In genomic region chr1:120131611-120132399, GRCh38 we compare ENCODE assay signal across 8 cellular contexts. TPM values are rescaled to one million over a fixed set of nuclear protein-coding genes. Genes with fewer than 3 reads are reported as not detected.
DNase-seq lines count a peak whose midpoint lies in the region; ATAC-seq and TF ChIP-seq lines count a peak whose summit lies in the region.
"Not testable (repeated sequence)": the region's sequence is repeated elsewhere in the genome, so short reads cannot be mapped to it uniquely, and the experiment has no call there.

No MANE protein-coding gene starts in this region.

- H3K4me1 Mint-ChIP-seq in neural progenitor cell = not testable (repeated sequence)

- not testable (repeated sequence) for H3K27ac Mint-ChIP-seq in neural progenitor cell

- 28 to 29% methylated on average over 4 to 6 of the region's 10 CpGs for WGBS in body of pancreas, 2 donors
- 15 to 25% methylated on average over 1 to 7 of the region's 10 CpGs for WGBS in transverse colon (ENCODE audit: low coverage in 1 of 2), 2 donors

- intact Hi-C loops in body of pancreas (cut with DNase I); left ventricle myocardium inferior (cut with micrococcal nuclease); transverse colon (cut with DNase I; ENCODE audit: low total_unique reads): not testable (repeated sequence)

- H3K4me3 Mint-ChIP-seq in neural progenitor cell = not testable (repeated sequence)

- not testable (repeated sequence) for H3K9ac ChIP-seq in neural progenitor cell

- TF ChIP-seq CTCF in body of pancreas (IDR thresholded peaks at IDR 0.05); neural progenitor cell (IDR thresholded peaks at IDR 0.05); transverse colon (IDR thresholded peaks at IDR 0.05): not testable (repeated sequence)
- TF ChIP-seq CTCF in left ventricle myocardium inferior (IDR thresholded peaks at IDR 0.05; ENCODE audit: borderline replicate concordance) = peak; percentile 15

- not testable (repeated sequence) for H3K79me2 ChIP-seq in neural progenitor cell (ENCODE audit: low read depth)

- not testable (repeated sequence) for H3K36me3 ChIP-seq in SJCRH30; body of pancreas (replicated peaks in 1 of 2; ENCODE audit: insufficient read depth in 1 of 2, low read depth in 2 of 2); left ventricle myocardium inferior; neural progenitor cell; transverse colon

- DNase-seq in GM04504 (ENCODE audit: low read depth) (peak; percentile 22), SJCRH30 (peak; percentile 70 to 71), body of pancreas (peak; percentile 25 to 77 (median 42)), left ventricle myocardium inferior (peak; percentile 64), neural progenitor cell (ENCODE audit: low spot score) (peak; percentile 13), transverse colon (peak; percentile 68)

- TF ChIP-seq POLR2A in body of pancreas (IDR thresholded peaks at IDR 0.05); transverse colon (IDR thresholded peaks at IDR 0.05): not testable (repeated sequence)

- H3K36me3 Mint-ChIP-seq in neural progenitor cell = not testable (repeated sequence)

- not testable (repeated sequence) for H3K4me3 ChIP-seq in SJCRH30, body of pancreas, left ventricle myocardium inferior, neural progenitor cell, transverse colon

- not testable (repeated sequence) for H3K9me3 ChIP-seq in SJCRH30 (replicated peaks); body of pancreas; left ventricle myocardium inferior (replicated peaks); neural progenitor cell (ENCODE audit: low read depth); transverse colon

- H3K27me3 ChIP-seq in SJCRH30; body of pancreas; left ventricle myocardium inferior (ENCODE audit: low read depth); transverse colon: not testable (repeated sequence)
- peaks cover 17% of the 10 kb centered on the region for H3K27me3 ChIP-seq in neural progenitor cell

- peak overlapping the region; percentile 26 for H2AFZ ChIP-seq in neural progenitor cell (replicated peaks)

- not testable (repeated sequence) for H3K27ac ChIP-seq in SJCRH30, neural progenitor cell
- H3K27ac ChIP-seq in body of pancreas (peak overlapping the region in 2 of 4 donors; percentile 30 to 51), left ventricle myocardium inferior (replicated peaks) (peak overlapping the region; percentile 68), transverse colon (peak overlapping the region; percentile 50 to 72 (median 56))

- not testable (repeated sequence) for TF ChIP-seq EP300 in transverse colon (IDR thresholded peaks at IDR 0.05; ENCODE audit: low read depth)

- not testable (repeated sequence) for H3K4me1 ChIP-seq in SJCRH30, body of pancreas, left ventricle myocardium inferior, transverse colon
- H3K4me1 ChIP-seq in neural progenitor cell = peaks cover 10% of the 10 kb centered on the region

- H4K20me1 ChIP-seq in neural progenitor cell (ENCODE audit: low read depth) = not testable (repeated sequence)

- H3K9me3 Mint-ChIP-seq in neural progenitor cell = not testable (repeated sequence)

- H3K27me3 Mint-ChIP-seq in neural progenitor cell (ENCODE audit: insufficient read depth, low read depth) = not testable (repeated sequence)

- ATAC-seq in GM21825 (IDR thresholded peaks at IDR 0.05; ENCODE audit: unreplicated experiment) (peak; percentile 70), HG03457 (IDR thresholded peaks at IDR 0.05; ENCODE audit: unreplicated experiment) (peak; percentile 66), body of pancreas (peak; percentile 78)

- H3F3A ChIP-seq in neural progenitor cell (ENCODE audit: low read depth) = not testable (repeated sequence)

- in situ Hi-C loops in transverse colon (cut with MboI; ENCODE audit: low pct_ligation_motif_present in 1 of 4, low pct_unique_long_range_greater_than_20kb in 1 of 4, low sequenced_read_pairs in 3 of 4) = not testable (repeated sequence)

- H3K4me2 ChIP-seq in neural progenitor cell = not testable (repeated sequence)

RNA-seq across cellular contexts. Expression of gene SEC22B, which starts 44.5 kb away (rescaled TPM):
- 26.5 and 30.7 TPM in 2 replicates for total RNA-seq in SJCRH30 (2014; rRNA removed; shearing (Covaris generic))
- total RNA-seq in body of pancreas (10 to 100 TPM; 20.8 to 32.2 TPM), left ventricle myocardium inferior (16.4 TPM), neural progenitor cell (ENCODE audit: low replicate concordance) (19.0 and 23.6 TPM in 2 replicates), transverse colon (10 to 100 TPM in 3 of 4 donors, 1 to 10 TPM in 1; 9.8 to 27.8 (median 20.6) TPM)

Comparison
In these comparisons a context has a peak if more than half of its experiments do, and no peak if none do; other contexts are left out.
1. DNase-seq: peak in every context shown above with its lines; median percentile 70 in SJCRH30; 68 in transverse colon; 64 in left ventricle myocardium inferior; 42 in body of pancreas; 22 in GM04504; 13 in neural progenitor cell.